Comparison of ENCODE assay signal across 20 cellular contexts in the genomic region with DNA sequence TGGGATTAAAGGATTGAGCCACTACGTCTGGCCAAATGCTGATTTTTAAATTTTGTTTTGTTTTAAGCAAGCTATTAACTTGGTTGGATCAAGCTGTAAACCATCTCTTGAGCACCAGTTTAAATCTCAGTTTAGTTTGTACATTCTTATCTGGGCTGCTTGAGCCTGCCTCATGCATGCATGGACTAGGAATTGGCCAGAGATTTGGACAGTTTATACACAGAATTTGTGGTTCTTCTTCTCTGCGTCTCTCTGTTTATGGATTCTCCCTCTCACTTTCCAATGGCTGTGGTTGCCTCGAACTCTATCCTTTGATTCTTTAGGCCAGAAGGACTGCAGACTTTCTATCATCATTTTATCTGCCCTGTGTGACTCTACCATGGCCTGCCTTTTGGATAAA. TPM values are rescaled to one million over a fixed set of nuclear protein-coding genes. Genes with fewer than 3 reads are reported as not detected.
A peak's percentile ranks its signal among the peaks of the same experiment; 100 is the strongest.
DNase-seq lines count a peak whose midpoint lies in the region; ATAC-seq and TF ChIP-seq lines count a peak whose summit lies in the region.
"Had no signal": no experiment of that assay in that cellular context is flagged by ENCODE, and none has a peak within 500 bp of the region (broad histone marks: within the 10 kb centered on the region; RNA-seq: fewer than 3 reads in every experiment).

No MANE protein-coding gene starts in this region.

- no peaks in the 10 kb centered on the region for H3K27me3 Mint-ChIP-seq in CD14-positive monocyte (ENCODE audit: low read depth in 3 of 3)
- H3K27me3 Mint-ChIP-seq in dendritic cell treated with granulocyte-macrophage colony-stimulating factor and Interleukin-4, amounts not matched to agents 40 ng/mL and 50 ng/mL, for 4 days: no peaks in the 10 kb centered on the region

- peaks cover 69% of the 10 kb centered on the region for H3K4me1 Mint-ChIP-seq in CD14-positive monocyte
- peaks cover 58% of the 10 kb centered on the region for H3K4me1 Mint-ChIP-seq in dendritic cell treated with granulocyte-macrophage colony-stimulating factor and Interleukin-4, amounts not matched to agents 40 ng/mL and 50 ng/mL, for 4 days (ENCODE audit: low read depth)

- DNase-seq in CD14-positive monocyte (ENCODE audit: low spot score): no peak
- DNase-seq in osteoblast (ENCODE audit: insufficient read length, low spot score, missing footprints): peak; percentile 23
- no peak for DNase-seq in NCI-H82 (lab: John Stamatoyannopoulos, UW)
- no peak for DNase-seq in GM20000 (ENCODE audit: low spot score)
- DNase-seq in RWPE1 (ENCODE audit: low spot score): no peak
- DNase-seq: 8988T; CD4-positive, CD25-positive, alpha-beta regulatory T cell; CD8-positive, alpha-beta memory T cell; COR-L47; DMS 273 treated with DMSO at 0.1 percent for 48 hours; DMS53; DND-41; EL; GM23248 had no signal

- H3K9me3 Mint-ChIP-seq in CD14-positive monocyte: peaks cover 0 to 8% (median 3%) of the 10 kb centered on the region in 7 donors
- peaks cover 9% of the 10 kb centered on the region for H3K9me3 Mint-ChIP-seq in dendritic cell treated with granulocyte-macrophage colony-stimulating factor and Interleukin-4, amounts not matched to agents 40 ng/mL and 50 ng/mL, for 4 days

- H3K4me3 ChIP-seq in osteoblast (ENCODE audit: insufficient read depth, low read length): no peak overlapping the region
- H3K4me3 ChIP-seq: BLaER1, GM12878, GM23248, HAP-1 had no signal

- no peaks in the 10 kb centered on the region for H4K20me1 ChIP-seq in osteoblast (ENCODE audit: insufficient read depth, low read length)
- H4K20me1 ChIP-seq: BLaER1 had no signal

- no peaks in the 10 kb centered on the region for H3K9me3 ChIP-seq in osteoblast (ENCODE audit: low read depth, low read length)

- TF ChIP-seq CTCF in CD14-positive monocyte (IDR thresholded peaks at IDR 0.05) (no peak), osteoblast (IDR thresholded peaks at IDR 0.05; ENCODE audit: extremely low read depth, low read depth, low read length) (no peak), GM20000 (IDR thresholded peaks at IDR 0.05; ENCODE audit: extremely low read depth, missing control alignments) (no peak), RWPE1 (conservative IDR thresholded peaks at IDR 0.05; ENCODE audit: low read depth) (no peak)

- H3K27me3 ChIP-seq in osteoblast (ENCODE audit: insufficient read depth, low read length): no peaks in the 10 kb centered on the region
- H3K27me3 ChIP-seq: BLaER1 had no signal

- H3K27ac Mint-ChIP-seq in CD14-positive monocyte: peak overlapping the region; percentile 91 to 97 (median 95)
- peak overlapping the region; percentile 5 for H3K27ac Mint-ChIP-seq in dendritic cell treated with granulocyte-macrophage colony-stimulating factor and Interleukin-4, amounts not matched to agents 40 ng/mL and 50 ng/mL, for 4 days
- H3K27ac Mint-ChIP-seq: CD4-positive, CD25-positive, alpha-beta regulatory T cell; IgD-negative memory B cell had no signal

- POLR2A ChIA-PET in RWPE1 (lab: Yijun Ruan, JAX; ENCODE audit: low non-redundant PET): no interaction called here

- H3K4me3 Mint-ChIP-seq in CD14-positive monocyte: peak overlapping the region in 1 of 2 donors; percentile 53
- no peak overlapping the region for H3K4me3 Mint-ChIP-seq in dendritic cell treated with granulocyte-macrophage colony-stimulating factor and Interleukin-4, amounts not matched to agents 40 ng/mL and 50 ng/mL, for 4 days
- H3K4me3 Mint-ChIP-seq: CD4-positive, CD25-positive, alpha-beta regulatory T cell; CD8-positive, alpha-beta memory T cell had no signal

- no peaks in the 10 kb centered on the region for H3K36me3 ChIP-seq in osteoblast (ENCODE audit: insufficient read depth, low read length)
- H3K36me3 ChIP-seq: BLaER1, HAP-1 had no signal

- no peaks in the 10 kb centered on the region for H3K79me2 ChIP-seq in osteoblast (ENCODE audit: insufficient read depth, low read length)

- H2AFZ ChIP-seq in osteoblast (ENCODE audit: low read length): no peak overlapping the region
- H2AFZ ChIP-seq: GM23248 had no signal

- CTCF ChIA-PET in RWPE1 (lab: Yijun Ruan, JAX): no interaction called here

- H3K27ac ChIP-seq in osteoblast (ENCODE audit: low read depth, low read length) (no peak overlapping the region), RWPE1 (no peak overlapping the region)
- H3K27ac ChIP-seq: BLaER1, GM23248 had no signal

- no peak for ATAC-seq in GM18520 (IDR thresholded peaks at IDR 0.05; ENCODE audit: unreplicated experiment)
- ATAC-seq: GM12878 had no signal

- peaks cover 0 to 5% of the 10 kb centered on the region in 2 donors for H3K36me3 Mint-ChIP-seq in CD14-positive monocyte
- peaks cover 7% of the 10 kb centered on the region for H3K36me3 Mint-ChIP-seq in dendritic cell treated with granulocyte-macrophage colony-stimulating factor and Interleukin-4, amounts not matched to agents 40 ng/mL and 50 ng/mL, for 4 days (ENCODE audit: low read depth)
- H3K36me3 Mint-ChIP-seq: CD4-positive, CD25-positive, alpha-beta regulatory T cell had no signal

- intact Hi-C loops in CD14-positive monocyte (cut with micrococcal nuclease): no loop called here
- intact Hi-C loops in dendritic cell treated with granulocyte-macrophage colony-stimulating factor and Interleukin-4, amounts not matched to agents 40 ng/mL and 50 ng/mL, for 4 days (cut with micrococcal nuclease): no loop called here

- H3K4me2 ChIP-seq in osteoblast (ENCODE audit: insufficient read depth, low read length): no peak overlapping the region
- H3K4me2 ChIP-seq: BLaER1 had no signal

- H3K4me1 ChIP-seq in osteoblast (ENCODE audit: insufficient read depth, low read length): peaks cover 4% of the 10 kb centered on the region
- H3K4me1 ChIP-seq: BLaER1, HAP-1 had no signal

RNA-seq across cellular contexts. Expression of a gene that starts 32.6 kb away (rescaled TPM):
- 10 to 100 TPM; 20.2 to 23.9 TPM for polyA plus RNA-seq in CD14-positive monocyte
- total RNA-seq in osteoblast: 0.36 and 0.88 TPM in 2 replicates
- polyA plus RNA-seq: IgD-negative memory B cell had no signal
